Comparison of ENCODE assay signal across 8 cellular contexts in the genomic region with DNA sequence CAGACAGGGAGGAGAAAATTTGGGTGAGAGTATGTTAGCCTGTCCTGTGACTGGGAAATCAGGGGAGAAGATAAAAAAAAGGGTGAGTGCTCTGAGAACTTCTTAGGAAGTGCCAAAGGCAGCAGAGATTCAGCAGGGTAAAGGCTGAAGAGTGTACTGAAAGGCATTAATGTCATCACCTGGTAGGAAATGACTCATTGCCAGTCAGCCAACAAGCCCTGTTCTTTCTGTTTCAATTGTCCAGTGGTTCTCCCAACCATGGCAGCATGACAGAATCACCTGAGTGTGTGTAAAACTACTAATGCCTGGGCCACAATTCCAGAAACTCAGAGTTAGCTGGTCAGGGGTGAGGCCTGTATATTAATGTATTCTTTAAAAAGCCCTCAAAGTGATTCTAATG.
A peak's percentile ranks its signal among the peaks of the same experiment; 100 is the strongest.
DNase-seq lines count a peak whose midpoint lies in the region; ATAC-seq and TF ChIP-seq lines count a peak whose summit lies in the region.

No MANE protein-coding gene starts in this region.

- no peak overlapping the region for H3K4me3 ChIP-seq in breast epithelium
- no peak overlapping the region for H3K4me3 ChIP-seq in thyroid gland (replicated peaks in 1 of 3)

- peak; percentile 90 for ATAC-seq in HG03095 (IDR thresholded peaks at IDR 0.05; ENCODE audit: unreplicated experiment)
- peak; percentile 52 for ATAC-seq in activated naive CD8-positive, alpha-beta T cell treated with anti-CD3 and anti-CD28 coated beads, Interleukin-2, amount 50 U/mL, for 24 hours

- TF ChIP-seq POLR2A in breast epithelium (IDR thresholded peaks at IDR 0.05), result no peak
- TF ChIP-seq POLR2A in thyroid gland (IDR thresholded peaks at IDR 0.05), result no peak

- H3K27ac ChIP-seq in breast epithelium, result no peak overlapping the region
- H3K27ac ChIP-seq in thyroid gland, result peak overlapping the region in 2 of 3 donors; percentile 25 to 47

- peaks cover 11% of the 10 kb centered on the region for H3K36me3 Mint-ChIP-seq in MCF 10A (ENCODE audit: insufficient read depth, unreplicated experiment)
- peaks cover 28% of the 10 kb centered on the region for H3K36me3 Mint-ChIP-seq in activated naive CD8-positive, alpha-beta T cell treated with anti-CD3 and anti-CD28 coated beads, Interleukin-2, amount 50 U/mL, for 24 hours (ENCODE audit: low read depth)

- peaks cover 17% of the 10 kb centered on the region for H3K4me1 Mint-ChIP-seq in MCF 10A (ENCODE audit: insufficient read depth, unreplicated experiment)
- H3K4me1 Mint-ChIP-seq in activated naive CD8-positive, alpha-beta T cell treated with anti-CD3 and anti-CD28 coated beads, Interleukin-2, amount 50 U/mL, for 24 hours, result peaks cover 10% of the 10 kb centered on the region

- no peaks in the 10 kb centered on the region for H3K9me3 Mint-ChIP-seq in MCF 10A (ENCODE audit: unreplicated experiment)
- peaks cover 6% of the 10 kb centered on the region for H3K9me3 Mint-ChIP-seq in activated naive CD8-positive, alpha-beta T cell treated with anti-CD3 and anti-CD28 coated beads, Interleukin-2, amount 50 U/mL, for 24 hours

- no peaks in the 10 kb centered on the region for H3K4me1 ChIP-seq in breast epithelium
- H3K4me1 ChIP-seq in thyroid gland, result peaks cover 0 to 11% of the 10 kb centered on the region in 2 donors

- H3K4me3 Mint-ChIP-seq in MCF 10A (ENCODE audit: unreplicated experiment), result no peak overlapping the region
- H3K4me3 Mint-ChIP-seq in activated naive CD8-positive, alpha-beta T cell treated with anti-CD3 and anti-CD28 coated beads, Interleukin-2, amount 50 U/mL, for 24 hours, result no peak overlapping the region

- POLR2A ChIA-PET in MCF 10A (lab: Yijun Ruan, JAX), result interaction anchor here (0.7 to 2.9 kb wide), 16 partner anchors 9 to 839 kb away, joined by 3 to 13 read pairs (median 5); a partner anchor contains a TSS

- BruUV-seq in MCF 10A (replicated peaks; lab: Mats Ljungman, UMichigan), result no TSS peak

- H3K27me3 Mint-ChIP-seq in MCF 10A (ENCODE audit: insufficient read depth, unreplicated experiment), result no peaks in the 10 kb centered on the region
- H3K27me3 Mint-ChIP-seq in activated naive CD8-positive, alpha-beta T cell treated with anti-CD3 and anti-CD28 coated beads, Interleukin-2, amount 50 U/mL, for 24 hours, result no peaks in the 10 kb centered on the region

- H3K27ac Mint-ChIP-seq in MCF 10A (ENCODE audit: low read depth, unreplicated experiment), result no peak overlapping the region
- H3K27ac Mint-ChIP-seq in activated naive CD8-positive, alpha-beta T cell treated with anti-CD3 and anti-CD28 coated beads, Interleukin-2, amount 50 U/mL, for 24 hours, result peak overlapping the region; percentile 51

- H3K9me3 ChIP-seq in breast epithelium, result no peaks in the 10 kb centered on the region
- no peaks in the 10 kb centered on the region for H3K9me3 ChIP-seq in thyroid gland

- peak; percentile 98 for DNase-seq in MCF 10A (ENCODE audit: unreplicated experiment)
- DNase-seq in breast epithelium (ENCODE audit: low spot score in 2 of 2), result no peak
- DNase-seq in activated naive CD8-positive, alpha-beta T cell treated with anti-CD3 and anti-CD28 coated beads, Interleukin-2, amount 50 U/mL, for 24 hours, result no peak
- DNase-seq in thyroid gland, result peak; percentile 68 to 74
- DNase-seq in globus pallidus (ENCODE audit: low spot score), result no peak
- no peak for DNase-seq in SKM-1 treated with dmso at 0.1 percent for 144 hours (lab: John Stamatoyannopoulos, UW; ENCODE audit: unreplicated experiment)
- DNase-seq in NAMALWA (ENCODE audit: low spot score), result no peak

- intact Hi-C loops in MCF 10A (cut with micrococcal nuclease), result no loop called here
- intact Hi-C loops in breast epithelium (cut with DNase I; ENCODE audit: low total_unique reads), result no loop called here
- intact Hi-C loops in thyroid gland (cut with DNase I), result no loop called here

- TF ChIP-seq CTCF in MCF 10A (IDR thresholded peaks at IDR 0.05; ENCODE audit: unreplicated experiment) (no peak), breast epithelium (IDR thresholded peaks at IDR 0.05) (no peak), thyroid gland (IDR thresholded peaks at IDR 0.05) (no peak)

- H3K27me3 ChIP-seq in breast epithelium, result no peaks in the 10 kb centered on the region
- no peaks in the 10 kb centered on the region for H3K27me3 ChIP-seq in thyroid gland

- no peaks in the 10 kb centered on the region for H3K36me3 ChIP-seq in breast epithelium
- H3K36me3 ChIP-seq in thyroid gland, result peaks cover 0 to 4% of the 10 kb centered on the region in 2 donors

- CTCF ChIA-PET in MCF 10A (lab: Yijun Ruan, JAX), result interaction anchor here (0.7 to 3.8 kb wide), 14 partner anchors 18 to 657 kb away, joined by 3 to 41 read pairs (median 4); a partner anchor contains a TSS

Comparison
In these comparisons a context has a peak if more than half of its experiments do, and no peak if none do; other contexts are left out.
1. DNase-seq: peak in MCF 10A (single experiment) and thyroid gland (2 of 2); none in breast epithelium (0 of 2), activated naive CD8-positive, alpha-beta T cell treated with anti-CD3 and anti-CD28 coated beads, Interleukin-2, amount 50 U/mL, for 24 hours (single experiment), globus pallidus (single experiment), SKM-1 treated with dmso at 0.1 percent for 144 hours (single experiment) and NAMALWA (single experiment).
2. H3K27ac ChIP-seq: peak in thyroid gland (2 of 3); none in breast epithelium (0 of 2).